Comparison of ENCODE assay signal across 1 cellular context in the genomic region with DNA sequence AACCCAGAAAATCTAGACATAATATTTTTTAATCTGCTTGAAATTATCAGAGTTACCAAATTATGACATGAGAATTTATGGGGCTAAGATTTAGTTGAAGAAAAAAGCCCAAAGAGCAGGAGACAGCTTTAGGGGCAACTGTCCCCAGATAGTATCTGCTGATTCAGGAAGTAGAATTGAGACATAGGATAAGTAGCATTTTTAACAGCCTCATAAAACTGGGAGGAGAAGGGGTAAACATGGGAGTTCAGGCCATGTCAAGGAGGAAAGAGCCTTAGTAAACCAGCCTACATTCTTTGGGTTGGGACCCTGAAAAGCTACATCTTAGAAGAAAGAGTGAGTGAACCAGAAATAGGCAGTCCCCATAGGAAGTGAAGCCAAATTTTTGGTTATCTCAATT.
TF ChIP-seq lines count a peak whose summit lies in the region.

No MANE protein-coding gene starts in this region.

TF ChIP-seq in HCT116, 20 proteins besides CTCF, POLR2A, EP300 and RAD21 (continued from another document):
- TF ChIP-seq, protein P1, sequence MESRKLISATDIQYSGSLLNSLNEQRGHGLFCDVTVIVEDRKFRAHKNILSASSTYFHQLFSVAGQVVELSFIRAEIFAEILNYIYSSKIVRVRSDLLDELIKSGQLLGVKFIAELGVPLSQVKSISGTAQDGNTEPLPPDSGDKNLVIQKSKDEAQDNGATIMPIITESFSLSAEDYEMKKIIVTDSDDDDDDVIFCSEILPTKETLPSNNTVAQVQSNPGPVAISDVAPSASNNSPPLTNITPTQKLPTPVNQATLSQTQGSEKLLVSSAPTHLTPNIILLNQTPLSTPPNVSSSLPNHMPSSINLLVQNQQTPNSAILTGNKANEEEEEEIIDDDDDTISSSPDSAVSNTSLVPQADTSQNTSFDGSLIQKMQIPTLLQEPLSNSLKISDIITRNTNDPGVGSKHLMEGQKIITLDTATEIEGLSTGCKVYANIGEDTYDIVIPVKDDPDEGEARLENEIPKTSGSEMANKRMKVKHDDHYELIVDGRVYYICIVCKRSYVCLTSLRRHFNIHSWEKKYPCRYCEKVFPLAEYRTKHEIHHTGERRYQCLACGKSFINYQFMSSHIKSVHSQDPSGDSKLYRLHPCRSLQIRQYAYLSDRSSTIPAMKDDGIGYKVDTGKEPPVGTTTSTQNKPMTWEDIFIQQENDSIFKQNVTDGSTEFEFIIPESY (IDR thresholded peaks at IDR 0.05; ENCODE audit: extremely low read depth, insufficient replicate concordance, low read length): no peak
- no peak for TF ChIP-seq SP1 (IDR thresholded peaks at IDR 0.05; ENCODE audit: low read depth)
- TF ChIP-seq CEBPB (IDR thresholded peaks at IDR 0.05; ENCODE audit: low read depth): no peak
